ENCODE assay signal across 13 cellular contexts in genomic region chr15:90838544-90838943, GRCh38. TPM values are rescaled to one million over a fixed set of nuclear protein-coding genes. Genes with fewer than 3 reads are reported as not detected.
A peak's percentile ranks its signal among the peaks of the same experiment; 100 is the strongest.
DNase-seq lines count a peak whose midpoint lies in the region; ATAC-seq, FAIRE-seq and TF ChIP-seq lines count a peak whose summit lies in the region.
"Had no signal": no experiment of that assay in that cellular context is flagged by ENCODE, and none has a peak within 500 bp of the region (broad histone marks: within the 10 kb centered on the region; RNA-seq: fewer than 3 reads in every experiment).

No MANE protein-coding gene starts in this region.

- no peak overlapping the region for H2AFZ ChIP-seq in HepG2 (ENCODE audit: low read length)

- peaks cover 17% of the 10 kb centered on the region for H3K4me1 Mint-ChIP-seq in central memory CD8-positive, alpha-beta T cell

- H3K36me3 Mint-ChIP-seq in central memory CD8-positive, alpha-beta T cell (ENCODE audit: insufficient read depth): peaks cover 4% of the 10 kb centered on the region

- H3K9ac ChIP-seq in HepG2 (ENCODE audit: insufficient read depth, low read depth, low read length): no peak overlapping the region

- H3K27ac Mint-ChIP-seq in central memory CD8-positive, alpha-beta T cell (ENCODE audit: low read depth): peak overlapping the region; percentile 94

- no peaks in the 10 kb centered on the region for H3K79me2 ChIP-seq in HepG2 (ENCODE audit: insufficient read depth, low read length)

- peaks cover 2 to 34% of the 10 kb centered on the region in 2 experiments; a peak in 3 of 5 replicates for H3K27me3 ChIP-seq in HepG2 (ENCODE audit: control insufficient read depth in 1 of 2, insufficient read depth in 2 of 2, low read length in 2 of 2)
- no peaks in the 10 kb centered on the region for H3K27me3 ChIP-seq in right lobe of liver
- no peaks in the 10 kb centered on the region for H3K27me3 ChIP-seq in heart left ventricle
- H3K27me3 ChIP-seq: ascending aorta had no signal

- in situ Hi-C loops in HepG2 (cut with HindIII; ENCODE audit: extremely low pct_ligation_motif_present, low pct_unique_long_range_greater_than_20kb): no loop called here

- no peak for FAIRE-seq in HepG2 (lab: Jason Lieb, UNC)
- FAIRE-seq: small intestine had no signal

- H3K4me3 ChIP-seq in HepG2 (replicated peaks in 1 of 3; ENCODE audit: insufficient read depth in 1 of 3, low read depth in 2 of 3, low read length in 3 of 3) (no peak overlapping the region), right lobe of liver (no peak overlapping the region), lower leg skin (ENCODE audit: low read depth, poor library complexity, severe bottlenecking) (no peak overlapping the region), heart left ventricle (no peak overlapping the region)
- H3K4me3 ChIP-seq: ascending aorta, lung had no signal

- no peak for DNase-seq in HepG2 (ENCODE audit: low spot score)
- DNase-seq in right lobe of liver: no peak
- DNase-seq in RWPE1 (ENCODE audit: low spot score): no peak
- no peak for DNase-seq in central memory CD8-positive, alpha-beta T cell (ENCODE audit: low spot score in 2 of 2)
- DNase-seq in stimulated activated naive CD8-positive, alpha-beta T cell treated with anti-CD3 and anti-CD28 coated beads, Interleukin-15, Interleukin-2, amounts not matched to agents 100 U/mL and 50 U/mL, for 24 hours: peak; percentile 40
- no peak for DNase-seq in NCI-H526 treated with DMSO at 0.1 percent for 48 hours (lab: John Stamatoyannopoulos, UW)
- no peak for DNase-seq in lower leg skin (ENCODE audit: low spot score in 2 of 2)
- no peak for DNase-seq in heart left ventricle
- DNase-seq: EL, NCI-H1436 had no signal

- no peak for TF ChIP-seq RAD21 in HepG2 (CRISPR knock-in tag; IDR thresholded peaks at IDR 0.05)

- H3K27ac ChIP-seq in HepG2 (ENCODE audit: extremely low read length, insufficient read depth, low read length): no peak overlapping the region
- no peak overlapping the region for H3K27ac ChIP-seq in right lobe of liver
- H3K27ac ChIP-seq in RWPE1: peak overlapping the region; percentile 70
- no peak overlapping the region for H3K27ac ChIP-seq in heart left ventricle
- H3K27ac ChIP-seq: ascending aorta had no signal

- intact Hi-C loops in HepG2 (cut with micrococcal nuclease; ENCODE audit: unreplicated experiment): no loop called here
- intact Hi-C loops in right lobe of liver (cut with DNase I): no loop called here
- intact Hi-C loops in lower leg skin (cut with DNase I; ENCODE audit: low total_unique reads): no loop called here
- intact Hi-C loops in heart left ventricle (cut with DNase I): loop anchor here in 1 of 10 donors (10.0 kb wide), 1 partner anchor 64 kb away; no protein-coding TSS in a partner anchor

- peak overlapping the region; percentile 66 for H3K4me3 Mint-ChIP-seq in central memory CD8-positive, alpha-beta T cell

- no peaks in the 10 kb centered on the region for H3K9me3 Mint-ChIP-seq in central memory CD8-positive, alpha-beta T cell

- ATAC-seq in HepG2: peak; percentile 15; the same call in 2 of the 3 replicates
- no peak for ATAC-seq in right lobe of liver
- ATAC-seq in central memory CD8-positive, alpha-beta T cell (replicated peaks; ENCODE audit: extremely low read depth, poor library complexity, severe bottlenecking): no peak
- ATAC-seq in stimulated activated naive CD8-positive, alpha-beta T cell treated with anti-CD3 and anti-CD28 coated beads, Interleukin-15, Interleukin-2, amounts not matched to agents 100 U/mL and 50 U/mL, for 24 hours: peak; percentile 0
- no peak for ATAC-seq in heart left ventricle

- H3K4me1 ChIP-seq in HepG2 (ENCODE audit: insufficient read depth, low read length): peaks cover 35% of the 10 kb centered on the region
- no peaks in the 10 kb centered on the region for H3K4me1 ChIP-seq in right lobe of liver
- H3K4me1 ChIP-seq in heart left ventricle: peaks cover 0 to 40% (median 0%) of the 10 kb centered on the region in 12 donors
- H3K4me1 ChIP-seq: ascending aorta had no signal

- 24% methylated on average over 2 of the region's 15 CpGs for WGBS in HepG2 (ENCODE audit: low lambda C conversion rate)
- WGBS in right lobe of liver (ENCODE audit: insufficient coverage, low coverage, low lambda C conversion rate, missing lambda C conversion rate): 77% methylated on average over 2 of the region's 15 CpGs
- 82 to 85% methylated on average over 15 of the region's 15 CpGs for WGBS in lower leg skin, 2 donors
- WGBS in heart left ventricle, 4 donors: 89 to 97% (median 90%) methylated on average over 14 to 15 of the region's 15 CpGs

- no peak for TF ChIP-seq POLR2A in HepG2 (IDR thresholded peaks at IDR 0.05; ENCODE audit: insufficient read depth in 1 of 2, low read depth in 2 of 2, low read length in 2 of 2)
- TF ChIP-seq POLR2A in right lobe of liver (IDR thresholded peaks at IDR 0.05): no peak
- no peak for TF ChIP-seq POLR2A in lower leg skin (IDR thresholded peaks at IDR 0.05)
- no peak for TF ChIP-seq POLR2A in heart left ventricle (IDR thresholded peaks at IDR 0.05)

- POLR2A ChIA-PET in HepG2 (lab: Yijun Ruan, JAX): no interaction called here
- POLR2A ChIA-PET in RWPE1 (lab: Yijun Ruan, JAX; ENCODE audit: low non-redundant PET): no interaction called here

- TF ChIP-seq EP300 in HepG2 (IDR thresholded peaks at IDR 0.05; ENCODE audit: low read depth in 2 of 2, low read length in 2 of 2) (no peak), HepG2 (CRISPR knock-in tag; IDR thresholded peaks at IDR 0.05; ENCODE audit: borderline replicate concordance) (no peak)

- H4K20me1 ChIP-seq in HepG2 (ENCODE audit: insufficient read depth, low read length): no peaks in the 10 kb centered on the region

- no peaks in the 10 kb centered on the region for H3K27me3 Mint-ChIP-seq in central memory CD8-positive, alpha-beta T cell

- TF ChIP-seq CTCF in HepG2 (CRISPR knock-in tag; IDR thresholded peaks at IDR 0.05): no peak
- no peak for TF ChIP-seq CTCF in right lobe of liver (IDR thresholded peaks at IDR 0.05)
- no peak for TF ChIP-seq CTCF in RWPE1 (conservative IDR thresholded peaks at IDR 0.05; ENCODE audit: low read depth)
- TF ChIP-seq CTCF in lower leg skin (IDR thresholded peaks at IDR 0.05): no peak
- no peak for TF ChIP-seq CTCF in heart left ventricle (IDR thresholded peaks at IDR 0.05)

- no TSS peak for BruUV-seq in HepG2 (replicated peaks; lab: Mats Ljungman, UMichigan)

- CTCF ChIA-PET in HepG2 (lab: Yijun Ruan, JAX; ENCODE audit: low intra/inter-chr PET ratio, low total read pairs): no interaction called here
- CTCF ChIA-PET in RWPE1 (lab: Yijun Ruan, JAX): no interaction called here

- H3K36me3 ChIP-seq in HepG2 (replicated peaks in 1 of 2; ENCODE audit: control insufficient read depth in 1 of 2, insufficient read depth in 2 of 2, low read length in 2 of 2) (no peaks in the 10 kb centered on the region), right lobe of liver (no peaks in the 10 kb centered on the region), heart left ventricle (no peaks in the 10 kb centered on the region)
- H3K36me3 ChIP-seq: ascending aorta had no signal

- H3K4me2 ChIP-seq in HepG2 (ENCODE audit: low read depth, low read length): no peak overlapping the region

- H3K9me3 ChIP-seq in HepG2 (ENCODE audit: low read length) (no peaks in the 10 kb centered on the region), right lobe of liver (no peaks in the 10 kb centered on the region), heart left ventricle (no peaks in the 10 kb centered on the region)
- H3K9me3 ChIP-seq: ascending aorta had no signal

RNA-seq across cellular contexts. Expression of gene FURIN, which starts 29.8 kb away (rescaled TPM):
- total RNA-seq in HepG2 (2016; rRNA removed; fragmentation: Illumina TruSeq; extraction: Trizol) (13.9 and 17.4 TPM in 2 replicates), right lobe of liver (100 to 1,000 TPM; 122 to 232 (median 189) TPM), lower leg skin (100 to 1,000 TPM; 114 to 163 (median 149) TPM), heart left ventricle (100 to 1,000 TPM in 2 of 9 donors, 10 to 100 TPM in 7; 38.7 to 122 (median 64.8) TPM)
- 4.7 and 4.8 TPM in 2 replicates for total RNA-seq in HepG2 (2016; cell fraction: cytosol; rRNA removed; fragmentation: Illumina TruSeq; extraction: Trizol; ENCODE audit: low read depth)
- 10.1 and 18.5 TPM in 2 replicates for total RNA-seq in HepG2 (2016; cell fraction: insoluble cytoplasmic fraction; rRNA removed; fragmentation: Illumina TruSeq; extraction: Trizol)
- 20.5 and 21.4 TPM in 2 replicates for total RNA-seq in HepG2 (2016; cell fraction: membrane; rRNA removed; fragmentation: Illumina TruSeq; extraction: Trizol)
- total RNA-seq in HepG2 (2016; cell fraction: nucleus; rRNA removed; fragmentation: Illumina TruSeq; extraction: Trizol): 17.5 and 19.5 TPM in 2 replicates
- polyA plus RNA-seq in HepG2 (2011; rRNA removed) (15.2 and 17.3 TPM in 2 replicates), heart left ventricle (100 to 1,000 TPM in 1 of 2 donors, 10 to 100 TPM in 1; 37.2 to 174 TPM)
- polyA plus RNA-seq in HepG2 (2011; cell fraction: cytosol; rRNA removed): 12.0 and 18.4 TPM in 2 replicates
- 17.2 and 23.0 TPM in 2 replicates for polyA plus RNA-seq in HepG2 (2011; cell fraction: nucleus; rRNA removed)
- polyA plus RNA-seq in HepG2 (2012): 4.4 and 15.3 TPM in 2 replicates
- polyA plus RNA-seq in HepG2 (2016; cell fraction: cytosol; fragmentation: Illumina TruSeq; extraction: Trizol; ENCODE audit: low read depth): 6.3 and 6.4 TPM in 2 replicates
- 14.6 and 21.4 TPM in 2 replicates for polyA plus RNA-seq in HepG2 (2016; cell fraction: insoluble cytoplasmic fraction; fragmentation: Illumina TruSeq; extraction: Trizol; ENCODE audit: low read depth)
- 19.0 and 20.4 TPM in 2 replicates for polyA plus RNA-seq in HepG2 (2016; cell fraction: membrane; fragmentation: Illumina TruSeq; extraction: Trizol; ENCODE audit: low read depth)
- 32.9 and 35.2 TPM in 2 replicates for polyA plus RNA-seq in HepG2 (2016; cell fraction: nucleus; fragmentation: Illumina TruSeq; extraction: Trizol; ENCODE audit: insufficient read depth, low read depth)
- 33.9 and 45.0 TPM in 2 replicates for polyA minus RNA-seq in HepG2 (2011; rRNA and poly(A)+ RNA removed; ENCODE audit: low replicate concordance)
- 15.8 and 17.1 TPM in 2 replicates for polyA minus RNA-seq in HepG2 (2011; cell fraction: cytosol; rRNA and poly(A)+ RNA removed)
- 6.1 and 8.6 TPM in 2 replicates for polyA minus RNA-seq in HepG2 (2011; cell fraction: nucleus; rRNA and poly(A)+ RNA removed)

RNA-seq across cellular contexts. Expression of gene FES, which starts 45.8 kb away (rescaled TPM):
- 8.5 and 9.5 TPM in 2 replicates for total RNA-seq in HepG2 (2016; rRNA removed; fragmentation: Illumina TruSeq; extraction: Trizol)
- 3.0 and 3.5 TPM in 2 replicates for total RNA-seq in HepG2 (2016; cell fraction: cytosol; rRNA removed; fragmentation: Illumina TruSeq; extraction: Trizol; ENCODE audit: low read depth)
- total RNA-seq in HepG2 (2016; cell fraction: insoluble cytoplasmic fraction; rRNA removed; fragmentation: Illumina TruSeq; extraction: Trizol): 9.6 TPM in 2 replicates
- 3.8 and 4.7 TPM in 2 replicates for total RNA-seq in HepG2 (2016; cell fraction: membrane; rRNA removed; fragmentation: Illumina TruSeq; extraction: Trizol)
- 5.2 and 5.4 TPM in 2 replicates for total RNA-seq in HepG2 (2016; cell fraction: nucleus; rRNA removed; fragmentation: Illumina TruSeq; extraction: Trizol)
- polyA plus RNA-seq in HepG2 (2011; rRNA removed): 4.0 and 4.3 TPM in 2 replicates
- polyA plus RNA-seq in HepG2 (2011; cell fraction: cytosol; rRNA removed): 2.8 and 5.7 TPM in 2 replicates
- 13.7 and 22.6 TPM in 2 replicates for polyA plus RNA-seq in HepG2 (2011; cell fraction: nucleus; rRNA removed)
- polyA plus RNA-seq in HepG2 (2012): 1.3 and 1.7 TPM in 2 replicates
- polyA plus RNA-seq in HepG2 (2016; cell fraction: cytosol; fragmentation: Illumina TruSeq; extraction: Trizol; ENCODE audit: low read depth): 3.0 TPM in 2 replicates
- polyA plus RNA-seq in HepG2 (2016; cell fraction: insoluble cytoplasmic fraction; fragmentation: Illumina TruSeq; extraction: Trizol; ENCODE audit: low read depth): 6.1 and 6.9 TPM in 2 replicates
- 2.4 TPM in 2 replicates for polyA plus RNA-seq in HepG2 (2016; cell fraction: membrane; fragmentation: Illumina TruSeq; extraction: Trizol; ENCODE audit: low read depth)
- 8.5 and 10.3 TPM in 2 replicates for polyA plus RNA-seq in HepG2 (2016; cell fraction: nucleus; fragmentation: Illumina TruSeq; extraction: Trizol; ENCODE audit: insufficient read depth, low read depth)
- polyA minus RNA-seq in HepG2 (2011; rRNA and poly(A)+ RNA removed; ENCODE audit: low replicate concordance): 0.37 and 5.3 TPM in 2 replicates
- 1.7 and 1.8 TPM in 2 replicates for polyA minus RNA-seq in HepG2 (2011; cell fraction: cytosol; rRNA and poly(A)+ RNA removed)
- 5.1 and 6.2 TPM in 2 replicates for polyA minus RNA-seq in HepG2 (2011; cell fraction: nucleus; rRNA and poly(A)+ RNA removed)
- total RNA-seq in right lobe of liver: 10 to 100 TPM; 11.5 to 36.5 (median 18.5) TPM
- total RNA-seq in lower leg skin: 10 to 100 TPM in 2 of 4 donors, 1 to 10 TPM in 2; 3.6 to 17.9 (median 11.0) TPM
- total RNA-seq in heart left ventricle: 10 to 100 TPM; 10.7 to 37.5 (median 15.9) TPM
- polyA plus RNA-seq in heart left ventricle: 10 to 100 TPM; 15.6 to 16.4 TPM

Comparison
In these comparisons a context has a peak if more than half of its experiments do, and no peak if none do; other contexts are left out.
1. ATAC-seq: peak in HepG2 (single experiment) and stimulated activated naive CD8-positive, alpha-beta T cell treated with anti-CD3 and anti-CD28 coated beads, Interleukin-15, Interleukin-2, amounts not matched to agents 100 U/mL and 50 U/mL, for 24 hours (single experiment); none in right lobe of liver (0 of 4), central memory CD8-positive, alpha-beta T cell (single experiment) and heart left ventricle (0 of 4).